ENCODE assay signal across 8 cellular contexts in the genomic region with DNA sequence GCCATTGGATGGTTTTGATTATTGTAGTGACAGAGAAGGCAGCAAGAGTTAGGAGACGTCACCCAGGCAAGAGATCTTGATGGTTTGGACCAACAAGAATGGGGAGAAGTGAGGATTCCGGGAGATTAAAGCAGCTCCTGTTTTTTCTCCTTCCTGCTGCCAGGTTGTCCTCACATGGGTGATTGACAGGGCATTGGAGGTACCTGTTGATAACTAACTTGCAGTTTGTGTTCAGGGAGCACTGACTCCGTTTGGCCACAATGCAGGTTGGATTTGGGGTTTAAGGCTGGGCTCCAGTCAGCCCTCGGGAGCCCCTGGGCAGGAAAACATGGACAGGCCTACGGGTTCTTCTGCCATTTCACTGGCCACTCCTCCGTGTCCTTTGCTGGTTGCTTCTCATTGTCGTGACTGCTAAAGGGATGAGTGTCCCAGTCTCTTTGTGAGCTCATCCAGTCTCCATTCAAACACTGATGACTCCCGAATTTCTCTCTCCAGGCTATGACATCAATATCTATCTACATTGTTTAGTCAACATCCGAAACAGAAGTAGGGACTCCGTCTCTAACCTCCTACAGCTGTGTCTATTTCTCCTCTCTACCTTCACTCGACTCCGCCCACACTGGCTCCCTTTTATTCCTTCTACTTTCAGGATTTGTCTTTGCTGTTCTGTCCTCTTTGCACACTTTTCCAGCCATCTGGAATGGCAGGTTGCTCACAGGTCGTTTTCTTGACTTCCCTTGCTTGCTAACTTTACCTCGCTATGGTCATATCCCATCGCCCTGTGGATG. TPM values are rescaled to one million over a fixed set of nuclear protein-coding genes. Genes with fewer than 3 reads are reported as not detected.
DNase-seq lines count a peak whose midpoint lies in the region; ATAC-seq and TF ChIP-seq lines count a peak whose summit lies in the region.

No MANE protein-coding gene starts in this region.

- no peaks in the 10 kb centered on the region for H3K36me3 ChIP-seq in kidney epithelial cell (ENCODE audit: control insufficient read depth, insufficient read depth, low read length)
- no peaks in the 10 kb centered on the region for H3K36me3 ChIP-seq in testis (ENCODE audit: low read depth, missing control alignments)

- TF ChIP-seq CTCF in kidney epithelial cell (IDR thresholded peaks at IDR 0.05; ENCODE audit: insufficient read depth, low read length, poor library complexity, severe bottlenecking) (no peak), testis (IDR thresholded peaks at IDR 0.05) (no peak)

- peaks cover 41% of the 10 kb centered on the region for H3K4me1 Mint-ChIP-seq in activated T-cell treated with anti-CD3 and anti-CD28 coated beads, Interleukin-2, amount 50 U/mL, for 4 hours (ENCODE audit: low read depth)
- H3K4me1 Mint-ChIP-seq in activated naive CD8-positive, alpha-beta T cell (ENCODE audit: low read depth), result peaks cover 35% of the 10 kb centered on the region

- peaks cover 6% of the 10 kb centered on the region for H3K9me3 Mint-ChIP-seq in activated T-cell treated with anti-CD3 and anti-CD28 coated beads, Interleukin-2, amount 50 U/mL, for 4 hours
- H3K9me3 Mint-ChIP-seq in activated naive CD8-positive, alpha-beta T cell (ENCODE audit: low read depth), result peaks cover 6% of the 10 kb centered on the region

- H3K27me3 Mint-ChIP-seq in activated T-cell treated with anti-CD3 and anti-CD28 coated beads, Interleukin-2, amount 50 U/mL, for 4 hours (ENCODE audit: low read depth), result no peaks in the 10 kb centered on the region
- H3K27me3 Mint-ChIP-seq in activated naive CD8-positive, alpha-beta T cell, result no peaks in the 10 kb centered on the region

- WGBS in testis, 2 donors, result 58 to 72% methylated on average over 15 of the region's 15 CpGs

- no peak for DNase-seq in activated T-cell treated with anti-CD3 and anti-CD28 coated beads, Interleukin-2, amount 50 U/mL, for 4 hours
- DNase-seq in activated T-cell treated with anti-CD3 and anti-CD28 coated beads, Interleukin-2, amount 50 U/mL, for 48 hours, result no peak
- no peak for DNase-seq in kidney epithelial cell (ENCODE audit: low read depth)
- no peak for DNase-seq in testis
- no peak for DNase-seq in NCI-H2171 (lab: John Stamatoyannopoulos, UW)
- no peak for DNase-seq in islet precursor cell
- no peak for DNase-seq in NOMO-1 (lab: John Stamatoyannopoulos, UW; ENCODE audit: unreplicated experiment in 2 of 2)

- H3K4me3 Mint-ChIP-seq in activated T-cell treated with anti-CD3 and anti-CD28 coated beads, Interleukin-2, amount 50 U/mL, for 4 hours, result peak overlapping the region; percentile 88
- H3K4me3 Mint-ChIP-seq in activated naive CD8-positive, alpha-beta T cell, result peak overlapping the region; percentile 89

- no peaks in the 10 kb centered on the region for H3K27me3 ChIP-seq in kidney epithelial cell (ENCODE audit: control insufficient read depth, insufficient read depth, low read length)
- H3K27me3 ChIP-seq in testis, result no peaks in the 10 kb centered on the region

- peaks cover 21% of the 10 kb centered on the region for H3K4me1 ChIP-seq in testis

- TF ChIP-seq POLR2A in testis (IDR thresholded peaks at IDR 0.05), result no peak

- H3K27ac ChIP-seq in testis, result peak overlapping the region; percentile 97 to 100

- peaks cover 2% of the 10 kb centered on the region for H3K36me3 Mint-ChIP-seq in activated T-cell treated with anti-CD3 and anti-CD28 coated beads, Interleukin-2, amount 50 U/mL, for 4 hours (ENCODE audit: insufficient read depth)
- H3K36me3 Mint-ChIP-seq in activated naive CD8-positive, alpha-beta T cell, result no peaks in the 10 kb centered on the region

- no peak for ATAC-seq in activated T-cell treated with anti-CD3 and anti-CD28 coated beads, Interleukin-2, amount 50 U/mL, for 4 hours

- no peaks in the 10 kb centered on the region for H3K9me3 ChIP-seq in testis

- intact Hi-C loops in testis (cut with DNase I; ENCODE audit: low total_unique reads), result no loop called here

- peak overlapping the region; percentile 24 for H3K27ac Mint-ChIP-seq in activated naive CD8-positive, alpha-beta T cell

- H3K4me3 ChIP-seq in kidney epithelial cell (ENCODE audit: low read depth, low read length) (peak overlapping the region; percentile 81), testis (peak overlapping the region; percentile 78 to 88)

RNA-seq across cellular contexts. Expression of a gene that starts 1.3 kb away (rescaled TPM):
- 10 to 100 TPM; 77.8 to 86.3 (median 83.7) TPM for total RNA-seq in activated T-cell treated with anti-CD3 and anti-CD28 coated beads, Interleukin-2, amount 50 U/mL, for 4 hours
- total RNA-seq in kidney epithelial cell, result 47.9 and 71.1 TPM in 2 replicates
- 100 to 1,000 TPM; 257 to 260 TPM for total RNA-seq in testis
- polyA plus RNA-seq in testis (ENCODE audit: insufficient read depth, low read depth, low replicate concordance), result 235 TPM

RNA-seq across cellular contexts. Expression of a gene that starts 17.7 kb away (rescaled TPM):
- total RNA-seq in activated T-cell treated with anti-CD3 and anti-CD28 coated beads, Interleukin-2, amount 50 U/mL, for 4 hours, result 100 to 1,000 TPM; 110 to 120 (median 110) TPM
- 69.3 and 78.2 TPM in 2 replicates for total RNA-seq in kidney epithelial cell
- 100 to 1,000 TPM; 110 to 125 TPM for total RNA-seq in testis
- polyA plus RNA-seq in testis (ENCODE audit: insufficient read depth, low read depth, low replicate concordance), result 45.5 TPM

RNA-seq across cellular contexts. Expression of a gene that starts 27.5 kb away (rescaled TPM):
- 10 to 100 TPM; 25.3 to 31.6 (median 28.0) TPM for total RNA-seq in activated T-cell treated with anti-CD3 and anti-CD28 coated beads, Interleukin-2, amount 50 U/mL, for 4 hours
- 23.2 and 34.6 TPM in 2 replicates for total RNA-seq in kidney epithelial cell
- 10 to 100 TPM; 35.0 to 35.7 TPM for total RNA-seq in testis
- 42.8 TPM for polyA plus RNA-seq in testis (ENCODE audit: insufficient read depth, low read depth, low replicate concordance)

RNA-seq across cellular contexts. Expression of a gene that starts 27.9 kb away (rescaled TPM):
- 10 to 100 TPM; 29.1 to 30.5 (median 29.3) TPM for total RNA-seq in activated T-cell treated with anti-CD3 and anti-CD28 coated beads, Interleukin-2, amount 50 U/mL, for 4 hours
- total RNA-seq in kidney epithelial cell, result 17.4 and 28.1 TPM in 2 replicates
- total RNA-seq in testis, result 10 to 100 TPM; 47.2 to 49.1 TPM
- 31.1 TPM for polyA plus RNA-seq in testis (ENCODE audit: insufficient read depth, low read depth, low replicate concordance)

RNA-seq across cellular contexts. Expression of a gene that starts 31.5 kb away (rescaled TPM):
- 10 to 100 TPM; 44.1 to 51.0 (median 47.2) TPM for total RNA-seq in activated T-cell treated with anti-CD3 and anti-CD28 coated beads, Interleukin-2, amount 50 U/mL, for 4 hours
- 31.6 and 34.5 TPM in 2 replicates for total RNA-seq in kidney epithelial cell
- 100 to 1,000 TPM; 244 to 246 TPM for total RNA-seq in testis
- polyA plus RNA-seq in testis (ENCODE audit: insufficient read depth, low read depth, low replicate concordance), result 156 TPM
